Comparison of ENCODE assay signal across 8 cellular contexts in the genomic region with DNA sequence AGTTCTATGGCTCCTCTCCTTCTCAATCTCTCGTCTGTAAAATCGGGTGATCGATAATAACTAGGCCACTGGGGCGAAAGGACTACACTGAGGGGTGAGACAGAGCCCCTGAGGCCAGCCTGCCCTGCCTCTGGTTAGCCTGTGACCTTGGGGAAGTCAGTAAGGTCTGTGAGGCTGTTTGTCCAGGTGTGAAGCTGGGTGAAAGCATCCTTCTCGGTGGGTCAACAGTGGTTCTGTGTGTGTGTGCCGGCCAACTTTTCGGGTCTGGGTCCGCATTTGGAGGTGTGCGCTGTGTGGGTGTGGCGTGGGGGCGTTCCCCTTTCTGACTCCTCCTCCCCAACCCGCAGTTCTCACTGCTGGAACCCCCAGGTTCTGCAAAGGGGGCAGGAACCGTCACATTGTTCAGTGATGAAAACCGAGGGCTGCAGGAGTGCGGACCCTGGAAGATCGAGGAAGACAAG. TPM values are rescaled to one million over a fixed set of nuclear protein-coding genes. Genes with fewer than 3 reads are reported as not detected.
DNase-seq lines count a peak whose midpoint lies in the region; ATAC-seq, FAIRE-seq and TF ChIP-seq lines count a peak whose summit lies in the region.

No MANE protein-coding gene starts in this region.

- H3K4me1 ChIP-seq in HUES6 (ENCODE audit: control insufficient read depth, insufficient read depth, low read length) (peaks cover 20% of the 10 kb centered on the region), endothelial cell of umbilical vein (ENCODE audit: control insufficient read depth, extremely low read depth, insufficient read depth, low read length) (peaks cover 38% of the 10 kb centered on the region), neuron (ENCODE audit: insufficient read depth, low read length) (peaks cover 22% of the 10 kb centered on the region)

- DNase-seq in activated CD4-positive, alpha-beta T cell treated with anti-CD3 and anti-CD28 coated beads for 48 hours: peak; percentile 78
- DNase-seq in endothelial cell of umbilical vein (ENCODE audit: low read depth, low spot score) (no peak), EL (no peak), NCI-H146 (lab: John Stamatoyannopoulos, UW) (no peak), COLO829 (ENCODE audit: low spot score) (no peak)

- TF ChIP-seq POLR2A in endothelial cell of umbilical vein (IDR thresholded peaks at IDR 0.05; ENCODE audit: low read depth, low read length): no peak

- POLR2A ChIA-PET in endothelial cell of umbilical vein (lab: Charles Lee): no interaction called here

- no peak overlapping the region for H2AFZ ChIP-seq in endothelial cell of umbilical vein (ENCODE audit: low read depth, low read length)
- H2AFZ ChIP-seq in neuron (ENCODE audit: low read depth, low read length): no peak overlapping the region

- peak overlapping the region; percentile 81 for H3K4me3 ChIP-seq in HUES6 (ENCODE audit: low read depth, low read length)
- peak overlapping the region in 2 of 3 experiments; percentile 1 to 50 for H3K4me3 ChIP-seq in endothelial cell of umbilical vein (replicated peaks in 1 of 3; ENCODE audit: insufficient read depth in 1 of 3, low read depth in 1 of 3, low read length in 3 of 3)
- H3K4me3 ChIP-seq in neuron (ENCODE audit: low read length): peak overlapping the region; percentile 71

- TF ChIP-seq CTCF in endothelial cell of umbilical vein (IDR thresholded peaks at IDR 0.05; ENCODE audit: extremely low read depth in 1 of 2, insufficient read depth in 1 of 2, low read depth in 1 of 2, low read length in 2 of 2): no peak

- dilution Hi-C loops in endothelial cell of umbilical vein (cut with MboI; ENCODE audit: extremely low pct_ligation_motif_present, low sequenced_read_pairs): no loop called here

- peak overlapping the region; percentile 52 for H3K4me2 ChIP-seq in endothelial cell of umbilical vein (ENCODE audit: insufficient read depth, low read length)

- no peak for ATAC-seq in HG03432 (IDR thresholded peaks at IDR 0.05; ENCODE audit: unreplicated experiment)

- H3K9ac ChIP-seq in HUES6 (ENCODE audit: low read length): peak overlapping the region; percentile 74
- no peak overlapping the region for H3K9ac ChIP-seq in endothelial cell of umbilical vein (replicated peaks; ENCODE audit: extremely low read depth, insufficient read depth, low read length)

- CTCF ChIA-PET in endothelial cell of umbilical vein (lab: Charles Lee): interaction anchor here (0.6 to 2.2 kb wide), 9 partner anchors 10 to 154 kb away, joined by 3 to 18 read pairs (median 3); a partner anchor contains a TSS

- H3K79me2 ChIP-seq in endothelial cell of umbilical vein (ENCODE audit: control insufficient read depth, insufficient read depth, low read length): no peaks in the 10 kb centered on the region

- H4K20me1 ChIP-seq in endothelial cell of umbilical vein (replicated peaks; ENCODE audit: control insufficient read depth, extremely low read depth, insufficient read depth, low read length): no peaks in the 10 kb centered on the region

- FAIRE-seq in endothelial cell of umbilical vein (lab: Jason Lieb, UNC): no peak

- H3K27ac ChIP-seq in HUES6 (ENCODE audit: low read depth, low read length) (no peak overlapping the region; the same call in 1 of the 2 replicates), endothelial cell of umbilical vein (ENCODE audit: insufficient read depth, low read depth, low read length) (no peak overlapping the region)

- H3K9me1 ChIP-seq in endothelial cell of umbilical vein (replicated peaks; ENCODE audit: control insufficient read depth, extremely low read depth, insufficient read depth, low read length): no peaks in the 10 kb centered on the region

- H3K9me3 ChIP-seq in HUES6 (ENCODE audit: control insufficient read depth, insufficient read depth, low read depth, low read length) (no peaks in the 10 kb centered on the region), endothelial cell of umbilical vein (replicated peaks; ENCODE audit: control insufficient read depth, insufficient read depth, low read length) (no peaks in the 10 kb centered on the region), neuron (ENCODE audit: low read length) (no peaks in the 10 kb centered on the region)

- intact Hi-C loops in endothelial cell of umbilical vein (cut with micrococcal nuclease): no loop called here

- H3K36me3 ChIP-seq in HUES6 (ENCODE audit: control insufficient read depth, insufficient read depth, low read length): no peaks in the 10 kb centered on the region
- no peaks in the 10 kb centered on the region for H3K36me3 ChIP-seq in endothelial cell of umbilical vein (ENCODE audit: control insufficient read depth in 2 of 2, extremely low read depth in 1 of 2, insufficient read depth in 2 of 2, low read length in 2 of 2)
- H3K36me3 ChIP-seq in neuron (ENCODE audit: insufficient read depth, low read length): no peaks in the 10 kb centered on the region

- H3K27me3 ChIP-seq in HUES6 (ENCODE audit: control insufficient read depth, insufficient read depth, low read length) (no peaks in the 10 kb centered on the region), endothelial cell of umbilical vein (ENCODE audit: control insufficient read depth in 2 of 2, insufficient read depth in 2 of 2, low read length in 2 of 2) (no peaks in the 10 kb centered on the region), neuron (ENCODE audit: insufficient read depth, low read length) (no peaks in the 10 kb centered on the region)

- BruUV-seq in endothelial cell of umbilical vein (replicated peaks; lab: Mats Ljungman, UMichigan): no TSS peak

TF ChIP-seq in endothelial cell of umbilical vein, 7 proteins besides CTCF, POLR2A, EP300 and RAD21:
- TF ChIP-seq, protein P1, sequence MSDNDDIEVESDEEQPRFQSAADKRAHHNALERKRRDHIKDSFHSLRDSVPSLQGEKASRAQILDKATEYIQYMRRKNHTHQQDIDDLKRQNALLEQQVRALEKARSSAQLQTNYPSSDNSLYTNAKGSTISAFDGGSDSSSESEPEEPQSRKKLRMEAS (IDR thresholded peaks at IDR 0.05; ENCODE audit: insufficient read depth, insufficient read length): no peak
- TF ChIP-seq JUN (IDR thresholded peaks at IDR 0.05; ENCODE audit: borderline replicate concordance, insufficient read depth, insufficient read length, low read depth) (no peak), EZH2 (IDR thresholded peaks at IDR 0.05; ENCODE audit: borderline replicate concordance, low read depth, low read length, severe bottlenecking) (no peak)
TF ChIP-seq in endothelial cell of umbilical vein: peak in this region for 0.

RNA-seq across cellular contexts. Expression of a gene that starts 5.0 kb away (rescaled TPM):
- total RNA-seq in endothelial cell of umbilical vein: 50.2 and 51.5 TPM in 2 replicates
- polyA plus RNA-seq in endothelial cell of umbilical vein: 19.8 and 24.4 TPM in 2 replicates
- 9.4 and 14.2 TPM in 2 replicates for polyA plus RNA-seq in endothelial cell of umbilical vein (2011; cell fraction: cytosol; rRNA removed)
- polyA plus RNA-seq in endothelial cell of umbilical vein (2011; cell fraction: nucleus; rRNA removed): 92.2 and 101 TPM in 2 replicates
- 18.6 and 27.9 TPM in 2 replicates for polyA plus RNA-seq in endothelial cell of umbilical vein (2012)
- polyA minus RNA-seq in endothelial cell of umbilical vein: 12.4 and 16.3 TPM in 2 replicates
- 17.8 TPM for polyA minus RNA-seq in endothelial cell of umbilical vein (2011; cell fraction: cytosol; rRNA and poly(A)+ RNA removed)
- polyA minus RNA-seq in endothelial cell of umbilical vein (2011; cell fraction: nucleus; rRNA and poly(A)+ RNA removed): 30.6 and 52.0 TPM in 2 replicates

RNA-seq across cellular contexts. Expression of a gene that starts 7.0 kb away (rescaled TPM):
- not detected in 2 replicates for total RNA-seq in endothelial cell of umbilical vein
- not detected in 2 replicates for polyA plus RNA-seq in endothelial cell of umbilical vein
- not detected in 2 replicates for polyA plus RNA-seq in endothelial cell of umbilical vein (2011; cell fraction: cytosol; rRNA removed)
- polyA plus RNA-seq in endothelial cell of umbilical vein (2011; cell fraction: nucleus; rRNA removed): not detected in 2 replicates
- 0.18 TPM in 1 of 2 replicates, not detected in the other for polyA plus RNA-seq in endothelial cell of umbilical vein (2012)
- polyA minus RNA-seq in endothelial cell of umbilical vein: not detected in 2 replicates
- not detected for polyA minus RNA-seq in endothelial cell of umbilical vein (2011; cell fraction: cytosol; rRNA and poly(A)+ RNA removed)
- not detected in 2 replicates for polyA minus RNA-seq in endothelial cell of umbilical vein (2011; cell fraction: nucleus; rRNA and poly(A)+ RNA removed)

Comparison
In these comparisons a context has a peak if more than half of its experiments do, and no peak if none do; other contexts are left out.
1. H3K4me3 ChIP-seq: peak in every context shown above with its lines; median percentile 81 in HUES6; 71 in neuron; 26 in endothelial cell of umbilical vein.